ENCODE assay signal across 8 cellular contexts in the genomic region with DNA sequence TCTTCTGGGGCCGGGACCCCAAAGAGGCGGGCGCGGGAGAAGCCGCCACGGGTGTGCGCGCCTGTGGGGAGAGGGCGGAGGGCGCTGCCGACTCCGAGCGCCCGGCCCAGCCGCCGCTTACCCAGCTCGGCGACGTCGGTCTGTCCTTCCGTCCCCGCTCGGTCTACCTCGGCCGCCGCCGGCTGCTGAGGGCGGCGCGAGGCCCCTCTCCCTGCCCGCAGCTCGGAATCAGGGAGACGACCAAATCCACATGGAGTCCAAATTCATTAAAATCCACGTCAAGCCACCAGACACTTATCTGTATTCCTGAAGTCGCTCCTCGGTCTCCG. TPM values are rescaled to one million over a fixed set of nuclear protein-coding genes. Genes with fewer than 3 reads are reported as not detected.
DNase-seq lines count a peak whose midpoint lies in the region; ATAC-seq, FAIRE-seq and TF ChIP-seq lines count a peak whose summit lies in the region.

No MANE protein-coding gene starts in this region.

- peaks cover 24% of the 10 kb centered on the region in 2 donors for H3K27me3 Mint-ChIP-seq in natural killer cell treated with Interleukin-12 subunit alpha and Interleukin-12 subunit beta and Interleukin-15 and Interleukin-18, amount 100 ng/mL, for 72 hours

- no peaks in the 10 kb centered on the region for H3K9me3 ChIP-seq in SU-DHL-6 (ENCODE audit: insufficient read depth, low read length)

- peaks cover 11 to 13% of the 10 kb centered on the region in 2 donors for H3K4me1 Mint-ChIP-seq in natural killer cell treated with Interleukin-12 subunit alpha and Interleukin-12 subunit beta and Interleukin-15 and Interleukin-18, amount 100 ng/mL, for 72 hours (ENCODE audit: low read depth in 2 of 2)

- peak overlapping the region; percentile 77 for H3K4me3 Mint-ChIP-seq in natural killer cell treated with Interleukin-12 subunit alpha and Interleukin-12 subunit beta and Interleukin-15 and Interleukin-18, amount 100 ng/mL, for 72 hours

- no peaks in the 10 kb centered on the region for H4K20me1 ChIP-seq in SU-DHL-6 (ENCODE audit: low read depth, low read length)

- no peaks in the 10 kb centered on the region for H3K36me3 Mint-ChIP-seq in natural killer cell treated with Interleukin-12 subunit alpha and Interleukin-12 subunit beta and Interleukin-15 and Interleukin-18, amount 100 ng/mL, for 72 hours

- no peaks in the 10 kb centered on the region for H3K9me2 ChIP-seq in SU-DHL-6 (replicated peaks; ENCODE audit: insufficient read depth, low read length)

- H3K27me3 ChIP-seq in SU-DHL-6 (ENCODE audit: low read length), result no peaks in the 10 kb centered on the region

- peak; percentile 47 to 48 for ATAC-seq in natural killer cell treated with Interleukin-12 subunit alpha and Interleukin-12 subunit beta and Interleukin-15 and Interleukin-18, amount 100 ng/mL, for 72 hours
- ATAC-seq in HG03342 (IDR thresholded peaks at IDR 0.05; ENCODE audit: unreplicated experiment), result no peak

- peak; percentile 29 for DNase-seq in NCI-H1694 treated with DMSO at 0.1 percent for 48 hours (lab: John Stamatoyannopoulos, UW)
- no peak for DNase-seq in NCI-H1694 (lab: John Stamatoyannopoulos, UW)
- no peak for DNase-seq in epithelial cell of esophagus (ENCODE audit: low read depth)
- no peak for DNase-seq in natural killer cell treated with Interleukin-12 subunit alpha and Interleukin-12 subunit beta and Interleukin-15 and Interleukin-18, amount 100 ng/mL, for 72 hours (ENCODE audit: low spot score)
- no peak for DNase-seq in NCI-H510A treated with DMSO at 0.1 percent for 48 hours (lab: John Stamatoyannopoulos, UW)
- DNase-seq in urothelium cell line (ENCODE audit: low spot score), result no peak

- H3K4me2 ChIP-seq in SU-DHL-6 (ENCODE audit: low read depth, low read length, poor library complexity, severe bottlenecking), result peak overlapping the region; percentile 71

- H3F3A ChIP-seq in SU-DHL-6 (ENCODE audit: insufficient read depth), result no peaks in the 10 kb centered on the region

- H3K27ac Mint-ChIP-seq in natural killer cell treated with Interleukin-12 subunit alpha and Interleukin-12 subunit beta and Interleukin-15 and Interleukin-18, amount 100 ng/mL, for 72 hours, result no peak overlapping the region

- TF ChIP-seq CTCF in SU-DHL-6 (IDR thresholded peaks at IDR 0.05; ENCODE audit: insufficient read depth, low read length, poor library complexity, severe bottlenecking) (no peak), epithelial cell of esophagus (IDR thresholded peaks at IDR 0.05; ENCODE audit: insufficient read depth, low read depth, low read length, missing control alignments) (no peak)

- no peak for FAIRE-seq in urothelium cell line (lab: Jason Lieb, UNC)

- H3K36me3 ChIP-seq in SU-DHL-6 (ENCODE audit: low read length), result no peaks in the 10 kb centered on the region

- H3K9me3 Mint-ChIP-seq in natural killer cell treated with Interleukin-12 subunit alpha and Interleukin-12 subunit beta and Interleukin-15 and Interleukin-18, amount 100 ng/mL, for 72 hours, result no peaks in the 10 kb centered on the region

- H3K79me2 ChIP-seq in SU-DHL-6 (ENCODE audit: insufficient read depth, low read length), result no peaks in the 10 kb centered on the region

- H3K9ac ChIP-seq in SU-DHL-6 (ENCODE audit: low read length), result no peak overlapping the region

- H3K4me3 ChIP-seq in SU-DHL-6 (ENCODE audit: insufficient read depth, low read length, poor library complexity, severe bottlenecking) (peak overlapping the region; percentile 47), epithelial cell of esophagus (ENCODE audit: low read length) (peak overlapping the region; percentile 83)

- H3K27ac ChIP-seq in SU-DHL-6 (ENCODE audit: low read depth, low read length), result no peak overlapping the region

- H2AFZ ChIP-seq in SU-DHL-6 (ENCODE audit: low read depth, low read length, severe bottlenecking), result no peak overlapping the region

RNA-seq across cellular contexts. Expression of a gene that starts 0.7 kb away (rescaled TPM):
- total RNA-seq in natural killer cell treated with Interleukin-12 subunit alpha and Interleukin-12 subunit beta and Interleukin-15 and Interleukin-18, amount 100 ng/mL, for 72 hours, result 1 to 10 TPM; 1.1 to 1.3 TPM
